Comparison of ENCODE assay signal across 8 cellular contexts in genomic region chr11:81869337-81870065, GRCh38.
DNase-seq lines count a peak whose midpoint lies in the region; ATAC-seq and TF ChIP-seq lines count a peak whose summit lies in the region.

No MANE protein-coding gene starts in this region.

- peak overlapping the region; percentile 30 for H3K4me3 ChIP-seq in CD8-positive, alpha-beta T cell (ENCODE audit: low read depth, low read length)
- H3K4me3 ChIP-seq in Karpas-422 (ENCODE audit: low read length) = no peak overlapping the region
- no peak overlapping the region for H3K4me3 ChIP-seq in ovary

- no peaks in the 10 kb centered on the region for H3K79me2 ChIP-seq in Karpas-422 (ENCODE audit: low read length)

- ATAC-seq in CD8-positive, alpha-beta T cell = peak; percentile 82
- ATAC-seq in GM21526 (IDR thresholded peaks at IDR 0.05; ENCODE audit: low FRiP score, unreplicated experiment) = peak; percentile 99

- intact Hi-C loops in CD8-positive, alpha-beta T cell (cut with DNase I, micrococcal nuclease) = loop anchor here (5.0 to 10.0 kb wide), 3 partner anchors 82 to 1415 kb away; partner anchors contain the start of genes CCDC90B (in 1 of the 2) and RAB30 (in 1 of the 2)
- intact Hi-C loops in ovary (cut with DNase I) = no loop called here

- H3K4me1 Mint-ChIP-seq in CD8-positive, alpha-beta T cell (ENCODE audit: low read depth) = peaks cover 52% of the 10 kb centered on the region

- no peaks in the 10 kb centered on the region for H4K20me1 ChIP-seq in Karpas-422 (ENCODE audit: insufficient read depth, low read depth, low read length)

- H3K4me3 Mint-ChIP-seq in CD8-positive, alpha-beta T cell = peak overlapping the region; percentile 89

- peaks cover 45% of the 10 kb centered on the region for H3K4me1 ChIP-seq in CD8-positive, alpha-beta T cell (ENCODE audit: insufficient read depth, low read length)
- peaks cover 12% of the 10 kb centered on the region for H3K4me1 ChIP-seq in Karpas-422 (ENCODE audit: low read length)
- no peaks in the 10 kb centered on the region for H3K4me1 ChIP-seq in ovary (ENCODE audit: insufficient read depth)

- H3K27me3 ChIP-seq in CD8-positive, alpha-beta T cell (ENCODE audit: insufficient read depth, low read length) = no peaks in the 10 kb centered on the region
- H3K27me3 ChIP-seq in Karpas-422 (ENCODE audit: low read length) (no peaks in the 10 kb centered on the region), ovary (no peaks in the 10 kb centered on the region)

- H3K9ac ChIP-seq in Karpas-422 (ENCODE audit: low read length) = no peak overlapping the region

- H3K27ac ChIP-seq in CD8-positive, alpha-beta T cell (ENCODE audit: low read depth, low read length) = peak overlapping the region; percentile 39
- no peak overlapping the region for H3K27ac ChIP-seq in Karpas-422 (ENCODE audit: low read length)
- H3K27ac ChIP-seq in ovary = no peak overlapping the region

- no peaks in the 10 kb centered on the region for H3K36me3 Mint-ChIP-seq in CD8-positive, alpha-beta T cell

- H3K27ac Mint-ChIP-seq in CD8-positive, alpha-beta T cell = peak overlapping the region; percentile 97

- no peaks in the 10 kb centered on the region for H3K9me3 ChIP-seq in CD8-positive, alpha-beta T cell (ENCODE audit: low read length)
- H3K9me3 ChIP-seq in Karpas-422 (ENCODE audit: low read length) = no peaks in the 10 kb centered on the region
- no peaks in the 10 kb centered on the region for H3K9me3 ChIP-seq in ovary

- H3K36me3 ChIP-seq in CD8-positive, alpha-beta T cell (ENCODE audit: insufficient read depth, low read length) = no peaks in the 10 kb centered on the region
- no peaks in the 10 kb centered on the region for H3K36me3 ChIP-seq in Karpas-422 (ENCODE audit: insufficient read depth, low read length)
- H3K36me3 ChIP-seq in ovary = no peaks in the 10 kb centered on the region

- TF ChIP-seq EP300 in ovary (IDR thresholded peaks at IDR 0.05) = no peak

- CTCF ChIA-PET in CD8-positive, alpha-beta T cell (lab: Charles Lee) = interaction anchor here (1.1 kb wide), 1 partner anchor 82 kb away, joined by 3 read pairs; no protein-coding TSS in a partner anchor

- peak; percentile 58 to 93 (median 69) for DNase-seq in CD8-positive, alpha-beta T cell
- DNase-seq in Karpas-422 (no peak), mucosa of gallbladder (ENCODE audit: low spot score) (peak; percentile 51), ovary (no peak), NCI-H226 (no peak), NCI-H2107 treated with DMSO at 0.1 percent for 48 hours (lab: John Stamatoyannopoulos, UW; ENCODE audit: unreplicated experiment) (no peak)
- peak; percentile 60 to 69 for DNase-seq in activated CD8-positive, alpha-beta memory T cell treated with anti-CD3 and anti-CD28 coated beads for 4 hours (ENCODE audit: low read depth in 2 of 2)

- no peak for TF ChIP-seq CTCF in CD8-positive, alpha-beta T cell (IDR thresholded peaks at IDR 0.05)
- no peak for TF ChIP-seq CTCF in ovary (IDR thresholded peaks at IDR 0.05)

- no peak for TF ChIP-seq POLR2A in ovary (IDR thresholded peaks at IDR 0.05)

- H3K4me2 ChIP-seq in Karpas-422 (ENCODE audit: low read depth, low read length, poor library complexity, severe bottlenecking) = peak overlapping the region; percentile 5

- no peaks in the 10 kb centered on the region for H3K9me3 Mint-ChIP-seq in CD8-positive, alpha-beta T cell

- no peaks in the 10 kb centered on the region for H3K27me3 Mint-ChIP-seq in CD8-positive, alpha-beta T cell (ENCODE audit: low read depth)

- no peaks in the 10 kb centered on the region for H3K9me2 ChIP-seq in Karpas-422 (replicated peaks; ENCODE audit: insufficient read depth, low read length)

- POLR2A ChIA-PET in CD8-positive, alpha-beta T cell (lab: Charles Lee) = interaction anchor here (0.6 kb wide), 1 partner anchor 225 kb away, joined by 3 read pairs; no protein-coding TSS in a partner anchor

- H2AFZ ChIP-seq in Karpas-422 (ENCODE audit: low read length) = no peak overlapping the region

- WGBS in ovary, 3 donors = 51 to 78% (median 70%) methylated on average over 1 of the region's 1 CpG

Comparison
In these comparisons a context has a peak if more than half of its experiments do, and no peak if none do; other contexts are left out.
1. DNase-seq: peak in CD8-positive, alpha-beta T cell (7 of 7), activated CD8-positive, alpha-beta memory T cell treated with anti-CD3 and anti-CD28 coated beads for 4 hours (2 of 2) and mucosa of gallbladder (single experiment); none in Karpas-422 (single experiment), ovary (0 of 5), NCI-H226 (single experiment) and NCI-H2107 treated with DMSO at 0.1 percent for 48 hours (single experiment).
2. intact Hi-C loops: an anchor here in CD8-positive, alpha-beta T cell (5.0 to 10.0 kb wide); none called in ovary.